1 cellular context compared by ENCODE assay signal in the genomic region with DNA sequence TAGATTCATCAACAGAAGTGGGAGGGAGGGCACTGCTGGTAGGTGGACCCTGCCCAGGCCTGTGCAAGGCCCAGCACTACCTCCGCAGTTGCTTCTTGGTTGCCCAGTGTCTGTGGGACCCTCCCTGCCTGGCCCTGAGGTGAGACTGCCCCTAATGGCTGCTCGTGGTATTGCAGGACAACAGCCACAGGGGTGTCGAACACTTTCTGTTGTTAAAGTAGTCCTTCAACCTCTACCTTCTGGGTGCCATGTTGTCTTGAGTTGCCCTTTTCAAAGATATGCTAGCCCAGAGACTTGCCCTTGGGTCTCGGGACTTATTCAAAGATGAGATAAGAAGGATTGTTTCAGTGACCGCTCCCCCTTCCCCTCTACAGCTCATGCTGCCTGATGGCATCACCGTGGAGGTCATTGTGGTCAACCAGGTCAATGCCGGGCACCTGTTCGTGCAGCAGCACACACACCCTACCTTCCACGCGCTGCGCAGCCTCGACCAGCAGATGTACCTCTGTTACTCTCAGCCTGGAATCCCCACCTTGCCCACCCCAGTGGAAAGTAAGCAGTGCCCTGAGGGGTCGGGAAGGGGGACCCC.
TF ChIP-seq lines count a peak whose summit lies in the region.

No MANE protein-coding gene starts in this region.

TF ChIP-seq in H1, 55 proteins besides CTCF, POLR2A, EP300 and RAD21:
- TF ChIP-seq BRCA1 (IDR thresholded peaks at IDR 0.05; ENCODE audit: low read depth, low read length) (no peak), YY1 (IDR thresholded peaks at IDR 0.05; ENCODE audit: low read depth, low read length) (peak; percentile 30; the same call in 1 of the 2 replicates), CREB1 (IDR thresholded peaks at IDR 0.05) (peak; percentile 17; the same call in 1 of the 2 replicates), KDM4A (IDR thresholded peaks at IDR 0.05; ENCODE audit: low read depth, low read length, severe bottlenecking) (no peak), SRF (IDR thresholded peaks at IDR 0.05; ENCODE audit: low read depth, low read length) (no peak)
